Comparison of ENCODE assay signal across 15 cellular contexts in genomic region chr7:142376356-142376997, GRCh38.
DNase-seq lines count a peak whose midpoint lies in the region; ATAC-seq and TF ChIP-seq lines count a peak whose summit lies in the region.
"Had no signal": no experiment of that assay in that cellular context is flagged by ENCODE, and none has a peak within 500 bp of the region (broad histone marks: within the 10 kb centered on the region; RNA-seq: fewer than 3 reads in every experiment).

No MANE protein-coding gene starts in this region.

- H3K9ac ChIP-seq in DND-41 (ENCODE audit: low read depth, low read length) = peak overlapping the region; percentile 25

- H3K4me1 ChIP-seq in DND-41 (ENCODE audit: insufficient read depth, low read length) = peaks cover 43% of the 10 kb centered on the region
- H3K4me1 ChIP-seq in body of pancreas = no peaks in the 10 kb centered on the region

- peak overlapping the region; percentile 65 for H3K27ac ChIP-seq in DND-41 (ENCODE audit: low read length)
- peak overlapping the region in 2 of 4 donors; percentile 22 to 54 for H3K27ac ChIP-seq in body of pancreas

- DNase-seq in DND-41 = no peak
- peak in 3 of 4 donors; percentile 15 to 48 (median 41) for DNase-seq in body of pancreas
- DNase-seq in neural crest cell (ENCODE audit: low read depth, low spot score) = no peak
- DNase-seq in effector CD4-positive, alpha-beta T cell = no peak
- DNase-seq in NCI-H2029 (lab: John Stamatoyannopoulos, UW) = no peak
- DNase-seq: activated naive CD4-positive, alpha-beta T cell; central memory CD4-positive, alpha-beta T cell; erythroblast; KG1; NK-92 treated with Interleukin-12 subunit alpha and Interleukin-12 subunit beta, amount 100 ng/mL, for 24 hours had no signal

- H3K9me3 Mint-ChIP-seq in neural crest cell = no peaks in the 10 kb centered on the region
- H3K9me3 Mint-ChIP-seq: CD4-positive, alpha-beta memory T cell had no signal

- TF ChIP-seq POLR2A in body of pancreas (IDR thresholded peaks at IDR 0.05) = no peak

- intact Hi-C loops in body of pancreas (cut with DNase I) = no loop called here

- TF ChIP-seq RAD21 in Ishikawa (IDR thresholded peaks at IDR 0.05; ENCODE audit: low read depth) = no peak

- H3K4me2 ChIP-seq in DND-41 (ENCODE audit: insufficient read depth, low read length) = no peak overlapping the region

- ATAC-seq in DND-41 (ENCODE audit: insufficient read depth, low read depth) = no peak; the same call in 2 of the 3 replicates
- ATAC-seq in body of pancreas = no peak
- no peak for ATAC-seq in HG02852 (IDR thresholded peaks at IDR 0.05; ENCODE audit: unreplicated experiment)
- no peak for ATAC-seq in GM21447 (IDR thresholded peaks at IDR 0.05; ENCODE audit: unreplicated experiment)

- H3K27me3 ChIP-seq in DND-41 (ENCODE audit: insufficient read depth, low read length, poor library complexity) = no peaks in the 10 kb centered on the region
- H3K27me3 ChIP-seq in body of pancreas = no peaks in the 10 kb centered on the region

- 39 to 61% methylated on average over 6 of the region's 6 CpGs for WGBS in body of pancreas, 2 donors

- no peaks in the 10 kb centered on the region for H3K79me2 ChIP-seq in DND-41 (ENCODE audit: insufficient read depth, low read length)

- no peak overlapping the region for H3K4me3 Mint-ChIP-seq in neural crest cell

- H3K9me3 ChIP-seq in DND-41 (ENCODE audit: insufficient read depth, low read length, severe bottlenecking) (no peaks in the 10 kb centered on the region), body of pancreas (no peaks in the 10 kb centered on the region)

- no peak overlapping the region for H3K4me3 ChIP-seq in DND-41 (ENCODE audit: low read depth in 1 of 2, low read length in 2 of 2)
- H3K4me3 ChIP-seq in body of pancreas = no peak overlapping the region
- H3K4me3 ChIP-seq: lung had no signal

- peaks cover under 1% of the 10 kb centered on the region for H3K4me1 Mint-ChIP-seq in neural crest cell

- H2AFZ ChIP-seq in DND-41 (ENCODE audit: low read depth, low read length) = no peak overlapping the region

- H3K27ac Mint-ChIP-seq in neural crest cell (ENCODE audit: unreplicated experiment) = peak overlapping the region; percentile 83

- H3K36me3 Mint-ChIP-seq in neural crest cell (ENCODE audit: low read depth) = no peaks in the 10 kb centered on the region
- H3K36me3 Mint-ChIP-seq: CD4-positive, alpha-beta memory T cell had no signal

- H3K27me3 Mint-ChIP-seq in neural crest cell (ENCODE audit: low read depth) = no peaks in the 10 kb centered on the region

- TF ChIP-seq CTCF in DND-41 (IDR thresholded peaks at IDR 0.05; ENCODE audit: borderline replicate concordance, extremely low read depth, low read length, poor library complexity, severe bottlenecking) (no peak), body of pancreas (IDR thresholded peaks at IDR 0.05) (no peak), neural crest cell (conservative IDR thresholded peaks at IDR 0.05) (no peak)

- no peaks in the 10 kb centered on the region for H3K36me3 ChIP-seq in DND-41 (ENCODE audit: insufficient read depth, low read length)
- H3K36me3 ChIP-seq in body of pancreas (replicated peaks in 1 of 2; ENCODE audit: insufficient read depth in 1 of 2, low read depth in 2 of 2) = no peaks in the 10 kb centered on the region

- no peaks in the 10 kb centered on the region for H4K20me1 ChIP-seq in DND-41 (ENCODE audit: insufficient read depth, low read length)

- no peak for TF ChIP-seq EP300 in Ishikawa (IDR thresholded peaks at IDR 0.05; ENCODE audit: borderline replicate concordance)

TF ChIP-seq in Ishikawa, 13 proteins besides CTCF, POLR2A, EP300 and RAD21:
- peak; percentile 10; the same call in 1 of the 2 replicates for TF ChIP-seq TCF12 (IDR thresholded peaks at IDR 0.05; ENCODE audit: low read depth)
- 0 out of 2 replicates have a peak, but pooled peaks have one; percentile 53 for TF ChIP-seq ZBTB7A (IDR thresholded peaks at IDR 0.05; ENCODE audit: low read depth)
- no peak for TF ChIP-seq NFIC (IDR thresholded peaks at IDR 0.05)

Comparison
In these comparisons a context has a peak if more than half of its experiments do, and no peak if none do; other contexts are left out.
1. DNase-seq: peak in body of pancreas (3 of 4); none in DND-41 (single experiment), neural crest cell (single experiment), effector CD4-positive, alpha-beta T cell (single experiment) and NCI-H2029 (single experiment).